ENCODE assay signal across 14 cellular contexts in the genomic region with DNA sequence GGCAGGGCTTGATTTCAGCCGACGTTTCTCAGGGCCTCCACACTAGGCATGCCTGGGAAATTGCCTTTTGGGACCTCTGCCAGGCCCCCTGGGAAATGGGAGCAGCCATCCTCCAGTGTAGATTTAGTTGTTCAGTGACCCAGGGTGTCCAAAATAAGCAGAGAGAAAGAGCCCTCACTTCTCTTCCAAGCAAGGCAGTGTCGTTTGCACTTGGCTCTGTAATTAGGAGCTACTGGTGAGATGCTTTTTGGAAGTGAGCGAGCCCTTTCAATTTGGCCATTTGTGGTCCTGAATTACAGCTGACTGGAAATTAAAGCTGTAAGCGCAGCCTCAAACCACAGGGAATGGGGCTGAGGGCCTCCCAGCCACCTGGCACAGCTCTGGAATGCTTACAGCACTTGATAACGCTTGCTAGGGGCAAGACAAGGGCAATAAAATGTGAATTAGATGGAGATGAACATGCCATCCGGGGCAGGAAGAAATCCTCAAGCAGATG.
DNase-seq lines count a peak whose midpoint lies in the region; ATAC-seq lines count a peak whose summit lies in the region.
"Had no signal": no experiment of that assay in that cellular context is flagged by ENCODE, and none has a peak within 500 bp of the region (broad histone marks: within the 10 kb centered on the region; RNA-seq: fewer than 3 reads in every experiment).

No MANE protein-coding gene starts in this region.

- peak overlapping the region; percentile 20 for H3K27ac ChIP-seq in SJCRH30
- peak overlapping the region; percentile 18 to 87 for H3K27ac ChIP-seq in aorta (ENCODE audit: low read depth in 1 of 2, low read length in 2 of 2)
- H3K27ac ChIP-seq: colonic mucosa had no signal

- H3K4me1 ChIP-seq in SJCRH30 (peaks cover 27% of the 10 kb centered on the region), aorta (ENCODE audit: control insufficient read depth in 1 of 2, insufficient read depth in 2 of 2, low read length in 2 of 2) (peaks cover 0 to 3% of the 10 kb centered on the region in 2 donors)
- H3K4me1 ChIP-seq: colonic mucosa had no signal

- ATAC-seq in aorta (ENCODE audit: low FRiP score) (peak; percentile 55), HG03025 (IDR thresholded peaks at IDR 0.05; ENCODE audit: low FRiP score, unreplicated experiment) (no peak)

- H3K36me3 ChIP-seq in SJCRH30 (no peaks in the 10 kb centered on the region), aorta (ENCODE audit: control insufficient read depth in 1 of 2, insufficient read depth in 2 of 2, low read length in 1 of 2) (no peaks in the 10 kb centered on the region)
- H3K36me3 ChIP-seq: colonic mucosa had no signal

- DNase-seq in NCI-H82 (lab: John Stamatoyannopoulos, UW) = peak; percentile 47
- DNase-seq in NCI-H82 treated with DMSO at 0.1 percent for 48 hours (lab: John Stamatoyannopoulos, UW; ENCODE audit: unreplicated experiment) = no peak
- peak; percentile 87 to 92 for DNase-seq in SJCRH30
- peak; percentile 54 for DNase-seq in islet precursor cell
- DNase-seq in aorta = peak in 1 of 2 donors; percentile 77
- no peak for DNase-seq in HT-29 (ENCODE audit: low spot score)
- DNase-seq in NCI-H1048 (lab: John Stamatoyannopoulos, UW) = no peak
- DNase-seq: activated CD4-positive, alpha-beta T cell treated with anti-CD3 and anti-CD28 coated beads, Interleukin-2, amount 50 U/mL, for 48 hours; activated naive CD4-positive, alpha-beta T cell; colonic mucosa; kidney glomerular epithelial cell; stimulated activated CD4-positive, alpha-beta T cell treated with anti-CD3 and anti-CD28 coated beads, Interleukin-1b, Interleukin-23, amount 100 ng/mL, for 48 hours; SW 1271 had no signal

- no peaks in the 10 kb centered on the region for H3K27me3 ChIP-seq in SJCRH30
- no peaks in the 10 kb centered on the region for H3K27me3 ChIP-seq in aorta (ENCODE audit: control insufficient read depth in 1 of 2, insufficient read depth in 2 of 2, low read length in 1 of 2)
- H3K27me3 ChIP-seq: colonic mucosa had no signal

- H3K9me3 ChIP-seq in SJCRH30 (replicated peaks) (no peaks in the 10 kb centered on the region), aorta (ENCODE audit: control insufficient read depth, low read length) (no peaks in the 10 kb centered on the region)
- H3K9me3 ChIP-seq: colonic mucosa had no signal

- 6 to 15% methylated on average over 7 of the region's 7 CpGs for WGBS in aorta, 2 donors

- H3K4me3 ChIP-seq in SJCRH30 (no peak overlapping the region), aorta (ENCODE audit: low read length in 2 of 2) (no peak overlapping the region)
- H3K4me3 ChIP-seq: colonic mucosa had no signal

- intact Hi-C loops in aorta (cut with DNase I) = no loop called here

Comparison
In these comparisons a context has a peak if more than half of its experiments do, and no peak if none do; other contexts are left out.
1. DNase-seq: peak in NCI-H82 (single experiment), SJCRH30 (2 of 2) and islet precursor cell (single experiment); none in NCI-H82 treated with DMSO at 0.1 percent for 48 hours (single experiment), HT-29 (single experiment) and NCI-H1048 (single experiment).